Comparison of ENCODE assay signal across 31 cellular contexts in the genomic region with DNA sequence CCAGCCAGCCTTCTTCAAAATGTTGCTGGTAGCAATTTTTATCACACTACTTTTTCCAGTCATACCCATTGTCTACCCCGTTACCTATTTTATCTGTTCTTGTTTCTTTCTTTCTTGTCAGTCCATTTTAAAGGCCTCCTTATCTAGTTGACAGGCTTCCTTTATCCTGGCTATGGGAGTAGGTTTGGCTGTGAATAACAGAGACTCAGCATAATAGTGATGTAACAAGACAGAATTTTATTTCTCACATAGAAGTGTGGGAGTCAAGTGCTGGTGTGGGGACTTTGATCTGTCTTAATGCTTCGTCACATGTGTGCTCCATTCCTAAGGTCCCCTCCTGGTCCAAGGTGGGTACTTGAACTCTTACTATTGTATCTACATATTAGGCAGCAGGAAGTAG.
"Had no signal": no experiment of that assay in that cellular context is flagged by ENCODE, and none has a peak within 500 bp of the region (broad histone marks: within the 10 kb centered on the region; RNA-seq: fewer than 3 reads in every experiment).

No MANE protein-coding gene starts in this region.

- H3K9me3 ChIP-seq: adrenal gland, esophagus muscularis mucosa, gastrocnemius medialis, heart left ventricle had no signal

- H3K4me3 Mint-ChIP-seq: activated B cell treated with CpG ODN at 0.5 μM for 24 hours; activated CD4-positive, alpha-beta memory T cell treated with anti-CD3 and anti-CD28 coated beads for 36 hours; activated naive CD4-positive, alpha-beta T cell treated with anti-CD3 and anti-CD28 coated beads for 36 hours; activated naive CD4-positive, alpha-beta T cell treated with anti-CD3 and anti-CD28 coated beads, Interleukin-2, amount 50 U/mL, for 24 hours; activated naive CD8-positive, alpha-beta T cell treated with anti-CD3 and anti-CD28 coated beads for 36 hours; activated naive CD8-positive, alpha-beta T cell treated with anti-CD3 and anti-CD28 coated beads, Interleukin-2, amount 50 U/mL, for 24 hours; activated T-cell treated with anti-CD3 and anti-CD28 coated beads, Interleukin-2, amount 50 U/mL, for 4 hours; central memory CD8-positive, alpha-beta T cell; dendritic cell treated with granulocyte-macrophage colony-stimulating factor and Interleukin-4, amounts not matched to agents 40 ng/mL and 50 ng/mL, for 4 days; endodermal cell had no signal

- FAIRE-seq: bronchial epithelial cell had no signal

- H3K4me1 Mint-ChIP-seq: activated B cell treated with CpG ODN at 0.5 μM for 24 hours; activated naive CD8-positive, alpha-beta T cell treated with anti-CD3 and anti-CD28 coated beads, Interleukin-2, amount 50 U/mL, for 24 hours had no signal

- H3K27me3 ChIP-seq: adrenal gland, brain microvascular endothelial cell, dorsolateral prefrontal cortex, esophagus muscularis mucosa, foreskin keratinocyte, gastrocnemius medialis, heart left ventricle had no signal

- H3K4me1 ChIP-seq: adrenal gland, foreskin keratinocyte had no signal

- H3K27ac ChIP-seq: adrenal gland, brain microvascular endothelial cell, coronary artery, dorsolateral prefrontal cortex, esophagus muscularis mucosa, foreskin keratinocyte, gastrocnemius medialis, heart left ventricle, WERI-Rb-1 had no signal

- H3K27ac Mint-ChIP-seq: activated B cell treated with CpG ODN at 0.5 μM for 24 hours; activated CD4-positive, alpha-beta memory T cell treated with anti-CD3 and anti-CD28 coated beads for 36 hours; activated naive CD4-positive, alpha-beta T cell treated with anti-CD3 and anti-CD28 coated beads for 36 hours; activated naive CD4-positive, alpha-beta T cell treated with anti-CD3 and anti-CD28 coated beads, Interleukin-2, amount 50 U/mL, for 24 hours; activated naive CD8-positive, alpha-beta T cell treated with anti-CD3 and anti-CD28 coated beads for 36 hours; activated naive CD8-positive, alpha-beta T cell treated with anti-CD3 and anti-CD28 coated beads, Interleukin-2, amount 50 U/mL, for 24 hours; activated T-helper 2 cell treated with anti-CD3 and anti-CD28 coated beads, Interferon-gamma antibody, Interleukin-2, Interleukin-4, amounts not matched to agents 10 μg/mL and 5 μg/mL and 100 μg/mL, durations not matched to agents 14 hours and 24 hours and 36 hours; dendritic cell treated with granulocyte-macrophage colony-stimulating factor and Interleukin-4, amounts not matched to agents 40 ng/mL and 50 ng/mL, for 4 days; endodermal cell had no signal

- H3K9me3 Mint-ChIP-seq: activated B cell treated with CpG ODN at 0.5 μM for 24 hours; activated CD4-positive, alpha-beta memory T cell treated with anti-CD3 and anti-CD28 coated beads for 36 hours; activated naive CD4-positive, alpha-beta T cell treated with anti-CD3 and anti-CD28 coated beads for 36 hours; activated naive CD4-positive, alpha-beta T cell treated with anti-CD3 and anti-CD28 coated beads, Interleukin-2, amount 50 U/mL, for 24 hours; activated naive CD8-positive, alpha-beta T cell treated with anti-CD3 and anti-CD28 coated beads for 36 hours; activated T-cell treated with anti-CD3 and anti-CD28 coated beads, Interleukin-2, amount 50 U/mL, for 4 hours; central memory CD8-positive, alpha-beta T cell; dendritic cell treated with granulocyte-macrophage colony-stimulating factor and Interleukin-4, amounts not matched to agents 40 ng/mL and 50 ng/mL, for 4 days; endodermal cell had no signal

- ATAC-seq: activated CD4-positive, CD25-positive, alpha-beta regulatory T cell treated with anti-CD3 and anti-CD28 coated beads, Interleukin-2, amount 50 U/mL, for 24 hours; activated naive CD8-positive, alpha-beta T cell treated with anti-CD3 and anti-CD28 coated beads, Interleukin-2, amount 50 U/mL, for 24 hours; activated T-cell treated with anti-CD3 and anti-CD28 coated beads, Interleukin-2, amount 50 U/mL, for 4 hours; foreskin keratinocyte; gastrocnemius medialis; heart left ventricle had no signal

- DNase-seq: activated B cell treated with CpG ODN at 0.5 μM for 24 hours; activated CD4-positive, alpha-beta memory T cell treated with anti-CD3 and anti-CD28 coated beads for 36 hours; activated CD4-positive, alpha-beta T cell treated with anti-CD3 and anti-CD28 coated beads for 48 hours; activated CD8-positive, alpha-beta memory T cell treated with anti-CD3 and anti-CD28 coated beads for 24 hours; activated effector memory CD4-positive, alpha-beta T cell treated with anti-CD3 and anti-CD28 coated beads, Interleukin-2, amount 50 U/mL, for 16 hours; activated naive CD4-positive, alpha-beta T cell treated with anti-CD3 and anti-CD28 coated beads for 36 hours; activated naive CD8-positive, alpha-beta T cell treated with anti-CD3 and anti-CD28 coated beads for 36 hours; activated naive CD8-positive, alpha-beta T cell treated with anti-CD3 and anti-CD28 coated beads, Interleukin-2, amount 50 U/mL, for 24 hours; activated T-cell treated with anti-CD3 and anti-CD28 coated beads, Interleukin-2, amount 50 U/mL, for 4 hours; adrenal gland; amygdala; aorta; brain microvascular endothelial cell; dorsolateral prefrontal cortex; effector memory CD4-positive, alpha-beta T cell; endodermal cell; erythroblast; foreskin keratinocyte; gastrocnemius medialis; glutamatergic neuron; heart left ventricle; hypothalamus; WERI-Rb-1 had no signal

- H3K4me3 ChIP-seq: adrenal gland, coronary artery, dorsolateral prefrontal cortex, esophagus muscularis mucosa, gastrocnemius medialis, heart left ventricle had no signal

- H3K27me3 Mint-ChIP-seq: activated B cell treated with CpG ODN at 0.5 μM for 24 hours; activated CD4-positive, alpha-beta memory T cell treated with anti-CD3 and anti-CD28 coated beads for 36 hours; activated naive CD4-positive, alpha-beta T cell treated with anti-CD3 and anti-CD28 coated beads, Interleukin-2, amount 50 U/mL, for 24 hours; activated naive CD8-positive, alpha-beta T cell treated with anti-CD3 and anti-CD28 coated beads for 36 hours; activated naive CD8-positive, alpha-beta T cell treated with anti-CD3 and anti-CD28 coated beads, Interleukin-2, amount 50 U/mL, for 24 hours; central memory CD8-positive, alpha-beta T cell; dendritic cell treated with granulocyte-macrophage colony-stimulating factor and Interleukin-4, amounts not matched to agents 40 ng/mL and 50 ng/mL, for 4 days had no signal

- H3K36me3 ChIP-seq: adrenal gland, brain microvascular endothelial cell, esophagus muscularis mucosa, gastrocnemius medialis, heart left ventricle, WERI-Rb-1 had no signal
